Comparison of ENCODE assay signal across 8 cellular contexts in the genomic region with DNA sequence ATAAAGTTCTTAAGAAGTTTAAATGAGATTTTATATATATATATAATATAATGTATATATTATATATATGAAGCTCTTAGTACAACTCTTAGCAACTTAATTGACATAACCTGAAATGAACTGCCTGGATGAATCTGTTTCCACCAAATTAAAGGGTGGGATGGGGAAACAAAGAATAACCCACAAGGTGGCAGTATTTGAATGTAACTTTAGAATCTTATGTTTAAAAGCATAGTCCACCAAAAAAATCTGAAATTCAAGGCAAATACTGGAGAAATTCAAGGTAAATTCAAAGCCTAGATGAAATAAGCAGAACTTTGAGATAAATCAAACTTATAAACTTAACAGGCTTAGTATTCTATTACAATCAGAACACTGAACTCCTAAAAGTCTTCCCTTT. TPM values are rescaled to one million over a fixed set of nuclear protein-coding genes. Genes with fewer than 3 reads are reported as not detected.
A peak's percentile ranks its signal among the peaks of the same experiment; 100 is the strongest.
DNase-seq lines count a peak whose midpoint lies in the region; ATAC-seq and TF ChIP-seq lines count a peak whose summit lies in the region.

No MANE protein-coding gene starts in this region.

- H3K27me3 ChIP-seq in gastroesophageal sphincter, result no peaks in the 10 kb centered on the region

- H3K27ac Mint-ChIP-seq in HFFc6, result no peak overlapping the region

- H3K36me3 Mint-ChIP-seq in HFFc6 (ENCODE audit: low read depth), result peaks cover 1% of the 10 kb centered on the region

- H3K4me1 Mint-ChIP-seq in HFFc6 (ENCODE audit: low read depth), result peaks cover 27% of the 10 kb centered on the region

- H3K9me3 Mint-ChIP-seq in HFFc6, result no peaks in the 10 kb centered on the region

- H3K4me3 Mint-ChIP-seq in HFFc6, result no peak overlapping the region

- no peak overlapping the region for H3K4me3 ChIP-seq in gastroesophageal sphincter

- H3K36me3 ChIP-seq in gastroesophageal sphincter, result no peaks in the 10 kb centered on the region

- no peak overlapping the region for H3K27ac ChIP-seq in gastroesophageal sphincter

- in situ Hi-C loops in SK-MEL-5 (cut with HindIII; ENCODE audit: low pct_unique_long_range_greater_than_20kb, low sequenced_read_pairs), result no loop called here

- H3K27me3 Mint-ChIP-seq in HFFc6 (ENCODE audit: insufficient read depth), result peaks cover 3% of the 10 kb centered on the region; the same call in 1 of the 2 replicates

- peaks cover 0 to 20% (median 5%) of the 10 kb centered on the region in 3 donors for H3K4me1 ChIP-seq in gastroesophageal sphincter

- TF ChIP-seq EP300 in gastroesophageal sphincter (IDR thresholded peaks at IDR 0.05), result no peak

- TF ChIP-seq CTCF in HFFc6 (IDR thresholded peaks at IDR 0.05) (peak; percentile 82), gastroesophageal sphincter (IDR thresholded peaks at IDR 0.05) (peak; percentile 44 to 61 (median 48))

- no peak for TF ChIP-seq POLR2A in gastroesophageal sphincter (IDR thresholded peaks at IDR 0.05)

- H3K9me3 ChIP-seq in gastroesophageal sphincter, result no peaks in the 10 kb centered on the region

- ATAC-seq in gastroesophageal sphincter, result no peak
- ATAC-seq in HG03045 (IDR thresholded peaks at IDR 0.05; ENCODE audit: unreplicated experiment), result no peak
- ATAC-seq in GM18861 (IDR thresholded peaks at IDR 0.05; ENCODE audit: unreplicated experiment), result no peak
- ATAC-seq in Right ventricle myocardium superior (ENCODE audit: poor library complexity), result no peak

- intact Hi-C loops in Right ventricle myocardium superior (cut with DNase I), result loop anchor here (5.0 kb wide), 1 partner anchor 805 kb away; no protein-coding TSS in a partner anchor

- DNase-seq in CD1c-positive myeloid dendritic cell (ENCODE audit: extremely low spot score), result peak; percentile 38
- peak; percentile 57 for DNase-seq in HFFc6
- peak; percentile 46 for DNase-seq in SK-MEL-5 (ENCODE audit: low read depth, low spot score)
- DNase-seq in occipital lobe (lab: John Stamatoyannopoulos, UW), result no peak
- DNase-seq in Right ventricle myocardium superior, result no peak

RNA-seq across cellular contexts. Expression of a gene that starts 4.4 kb away (rescaled TPM):
- total RNA-seq in HFFc6 (2021; fragmentation: NEBNext Ultra II Directional; extraction: Animal tissue kit (Norgen Biotek cat#: 25700)), result 10 to 100 TPM; 28.4 to 34.3 (median 32.1) TPM
- 35.8 and 38.9 TPM in 2 replicates for total RNA-seq in SK-MEL-5 (2014; rRNA removed; shearing (Covaris generic))
- polyA plus RNA-seq in SK-MEL-5 (2015; cell fraction: cytosol; rRNA removed), result 20.4 and 33.6 TPM in 2 replicates
- 58.0 and 67.1 TPM in 2 replicates for polyA plus RNA-seq in SK-MEL-5 (2015; cell fraction: nucleus; rRNA removed)
- total RNA-seq in gastroesophageal sphincter, result 10 to 100 TPM; 26.9 to 42.3 (median 30.8) TPM
- 105 TPM for total RNA-seq in occipital lobe
- 25.6 TPM for total RNA-seq in Right ventricle myocardium superior

Comparison
In these comparisons a context has a peak if more than half of its experiments do, and no peak if none do; other contexts are left out.
1. DNase-seq: peak in CD1c-positive myeloid dendritic cell (single experiment), HFFc6 (single experiment) and SK-MEL-5 (single experiment); none in occipital lobe (single experiment) and Right ventricle myocardium superior (single experiment).